8 cellular contexts compared by ENCODE assay signal in genomic region chr22:50200333-50201190, GRCh38. TPM values are rescaled to one million over a fixed set of nuclear protein-coding genes. Genes with fewer than 3 reads are reported as not detected.
DNase-seq lines count a peak whose midpoint lies in the region; ATAC-seq and TF ChIP-seq lines count a peak whose summit lies in the region.

TSS of gene SELENOO (plus strand) at chr22:50201011. CDS start at chr22:50201037, 26 bp downstream.

- TF ChIP-seq POLR2A in right lobe of liver (IDR thresholded peaks at IDR 0.05): peak; percentile 93

- H3K36me3 ChIP-seq in right lobe of liver: peaks cover 0 to 10% (median 2%) of the 10 kb centered on the region in 4 donors

- peaks cover 0 to 41% (median 13%) of the 10 kb centered on the region in 4 donors for H3K4me1 ChIP-seq in right lobe of liver

- H3K27ac ChIP-seq in right lobe of liver: peak within 1 kb of the TSS; percentile 80 to 98 (median 83)

- no peaks in the 10 kb centered on the region for H3K27me3 ChIP-seq in right lobe of liver

- peak within 1 kb of the TSS; percentile 78 to 90 (median 82) for H3K4me3 ChIP-seq in right lobe of liver

- intact Hi-C loops in right lobe of liver (cut with DNase I): no loop called here

- 0% methylated on average over 1 of the region's 114 CpGs for WGBS in right lobe of liver (ENCODE audit: insufficient coverage, low coverage, low lambda C conversion rate, missing lambda C conversion rate)

- H3K9me3 ChIP-seq in right lobe of liver: no peaks in the 10 kb centered on the region

- no peak for TF ChIP-seq CTCF in AG09319 (IDR thresholded peaks at IDR 0.05; ENCODE audit: low read depth, low read length)
- no peak for TF ChIP-seq CTCF in right lobe of liver (IDR thresholded peaks at IDR 0.05)

- DNase-seq in AG09319 (ENCODE audit: extremely low read depth, low read depth) (peak; percentile 60), NCI-H748 treated with DMSO at 0.1 percent for 48 hours (lab: John Stamatoyannopoulos, UW) (peak; percentile 47), dermis microvascular lymphatic vessel endothelial cell (ENCODE audit: low read depth in 2 of 2) (peak; percentile 47 to 85), right lobe of liver (peak; percentile 93 to 97 (median 94))
- peak; percentile 94 to 95 for DNase-seq in activated CD4-positive, alpha-beta T cell treated with anti-CD3 and anti-CD28 coated beads, Interleukin-2, amount 50 U/mL, for 48 hours
- DNase-seq in stimulated activated CD4-positive, alpha-beta T cell treated with anti-CD3 and anti-CD28 coated beads, Interleukin-4, amount 100 ng/mL, for 24 hours: peak; percentile 93

- ATAC-seq in GM19035 (IDR thresholded peaks at IDR 0.05; ENCODE audit: unreplicated experiment): peak; percentile 80
- peak; percentile 71 for ATAC-seq in HG03354 (IDR thresholded peaks at IDR 0.05; ENCODE audit: poor library complexity, severe bottlenecking, unreplicated experiment)
- peak; percentile 63 to 80 (median 70) for ATAC-seq in right lobe of liver

RNA-seq across cellular contexts. Expression of gene SELENOO, which starts in this region (rescaled TPM):
- total RNA-seq in dermis microvascular lymphatic vessel endothelial cell (15.8 and 22.6 TPM in 2 replicates), right lobe of liver (10 to 100 TPM; 51.1 to 67.8 (median 59.2) TPM)

Comparison
In these comparisons a context has a peak if more than half of its experiments do, and no peak if none do; other contexts are left out.
1. Peak in every context shown above with its lines: DNase-seq, ATAC-seq, H3K4me3 ChIP-seq and H3K27ac ChIP-seq.